8 cellular contexts compared by ENCODE assay signal in genomic region chr10:123136806-123137642, GRCh38. TPM values are rescaled to one million over a fixed set of nuclear protein-coding genes. Genes with fewer than 3 reads are reported as not detected.
DNase-seq lines count a peak whose midpoint lies in the region; ATAC-seq lines count a peak whose summit lies in the region.

No MANE protein-coding gene starts in this region.

- no peak overlapping the region for H2AFZ ChIP-seq in Karpas-422 (ENCODE audit: low read length)

- ATAC-seq in natural killer cell treated with Interleukin-12 subunit alpha and Interleukin-12 subunit beta and Interleukin-15 and Interleukin-18, amount 100 ng/mL, for 72 hours, result peak; percentile 25 to 45
- ATAC-seq in GM21619 (IDR thresholded peaks at IDR 0.05; ENCODE audit: unreplicated experiment) (no peak), GM19455 (IDR thresholded peaks at IDR 0.05; ENCODE audit: unreplicated experiment) (no peak)

- H3K27ac ChIP-seq in HUES64 (ENCODE audit: low read depth, low read length) (no peak overlapping the region), Karpas-422 (ENCODE audit: low read length) (no peak overlapping the region)

- H3K4me3 Mint-ChIP-seq in natural killer cell treated with Interleukin-12 subunit alpha and Interleukin-12 subunit beta and Interleukin-15 and Interleukin-18, amount 100 ng/mL, for 72 hours, result peak overlapping the region; percentile 84

- H3K27me3 Mint-ChIP-seq in natural killer cell treated with Interleukin-12 subunit alpha and Interleukin-12 subunit beta and Interleukin-15 and Interleukin-18, amount 100 ng/mL, for 72 hours, result peaks cover 46 to 65% of the 10 kb centered on the region in 2 donors

- no peaks in the 10 kb centered on the region for H3K36me3 ChIP-seq in HUES64 (ENCODE audit: insufficient read depth, low read length)
- no peaks in the 10 kb centered on the region for H3K36me3 ChIP-seq in Karpas-422 (ENCODE audit: insufficient read depth, low read length)

- peaks cover 32 to 35% of the 10 kb centered on the region in 2 donors for H3K4me1 Mint-ChIP-seq in natural killer cell treated with Interleukin-12 subunit alpha and Interleukin-12 subunit beta and Interleukin-15 and Interleukin-18, amount 100 ng/mL, for 72 hours (ENCODE audit: low read depth in 2 of 2)

- no peaks in the 10 kb centered on the region for H3K36me3 Mint-ChIP-seq in natural killer cell treated with Interleukin-12 subunit alpha and Interleukin-12 subunit beta and Interleukin-15 and Interleukin-18, amount 100 ng/mL, for 72 hours

- H3K4me1 ChIP-seq in HUES64 (ENCODE audit: insufficient read depth, low read length) (peaks cover 15% of the 10 kb centered on the region; the same call in 1 of the 2 replicates), Karpas-422 (ENCODE audit: low read length) (no peaks in the 10 kb centered on the region)

- under 1% methylated on average over 83 of the region's 83 CpGs for WGBS in HUES64

- H3K4me3 ChIP-seq in HUES64 (ENCODE audit: low read length) (peak overlapping the region; percentile 46), Karpas-422 (ENCODE audit: low read length) (no peak overlapping the region)

- no peaks in the 10 kb centered on the region for H3K9me3 Mint-ChIP-seq in natural killer cell treated with Interleukin-12 subunit alpha and Interleukin-12 subunit beta and Interleukin-15 and Interleukin-18, amount 100 ng/mL, for 72 hours

- H3K9ac ChIP-seq in HUES64 (ENCODE audit: low read depth, low read length), result no peak overlapping the region
- H3K9ac ChIP-seq in Karpas-422 (ENCODE audit: low read length), result no peak overlapping the region

- no peaks in the 10 kb centered on the region for H3K9me2 ChIP-seq in Karpas-422 (replicated peaks; ENCODE audit: insufficient read depth, low read length)

- peak overlapping the region in 1 of 2 donors; percentile 37 for H3K27ac Mint-ChIP-seq in natural killer cell treated with Interleukin-12 subunit alpha and Interleukin-12 subunit beta and Interleukin-15 and Interleukin-18, amount 100 ng/mL, for 72 hours

- H3K79me2 ChIP-seq in Karpas-422 (ENCODE audit: low read length), result no peaks in the 10 kb centered on the region

- no peak overlapping the region for H3K4me2 ChIP-seq in Karpas-422 (ENCODE audit: low read depth, low read length, poor library complexity, severe bottlenecking)

- no peaks in the 10 kb centered on the region for H3K9me3 ChIP-seq in HUES64 (ENCODE audit: insufficient read depth, low read depth, low read length)
- no peaks in the 10 kb centered on the region for H3K9me3 ChIP-seq in Karpas-422 (ENCODE audit: low read length)

- DNase-seq in COLO668 (lab: John Stamatoyannopoulos, UW; ENCODE audit: unreplicated experiment) (peak; percentile 25), astrocyte of the hippocampus (ENCODE audit: low read depth, low spot score) (peak; percentile 53), Karpas-422 (no peak), hepatic stellate cell (ENCODE audit: low spot score) (no peak)
- DNase-seq in natural killer cell treated with Interleukin-12 subunit alpha and Interleukin-12 subunit beta and Interleukin-15 and Interleukin-18, amount 100 ng/mL, for 72 hours (ENCODE audit: low spot score), result no peak

- H3K27me3 ChIP-seq in HUES64 (ENCODE audit: insufficient read depth, low read length) (peaks cover 100% of the 10 kb centered on the region), Karpas-422 (ENCODE audit: low read length) (no peaks in the 10 kb centered on the region)

- H4K20me1 ChIP-seq in Karpas-422 (ENCODE audit: insufficient read depth, low read depth, low read length), result no peaks in the 10 kb centered on the region

RNA-seq across cellular contexts. Expression of gene HMX3, which starts 1.3 kb away (rescaled TPM):
- not detected for polyA plus RNA-seq in HUES64 (2013, experiment 1 of 2)
- polyA plus RNA-seq in HUES64 (2013, experiment 2 of 2), result not detected
- not detected for total RNA-seq in natural killer cell treated with Interleukin-12 subunit alpha and Interleukin-12 subunit beta and Interleukin-15 and Interleukin-18, amount 100 ng/mL, for 72 hours
- total RNA-seq in Karpas-422 (2014; rRNA removed; shearing (Covaris generic); ENCODE audit: low replicate concordance), result not detected in 2 replicates

RNA-seq across cellular contexts. Expression of gene HMX2, which starts 10.9 kb away (rescaled TPM):
- polyA plus RNA-seq in HUES64 (2013, experiment 1 of 2), result 0.85 TPM
- polyA plus RNA-seq in HUES64 (2013, experiment 2 of 2), result 1.0 TPM
- total RNA-seq in natural killer cell treated with Interleukin-12 subunit alpha and Interleukin-12 subunit beta and Interleukin-15 and Interleukin-18, amount 100 ng/mL, for 72 hours, result not detected
- not detected in 2 replicates for total RNA-seq in Karpas-422 (2014; rRNA removed; shearing (Covaris generic); ENCODE audit: low replicate concordance)

RNA-seq across cellular contexts. Expression of gene BUB3, which starts 17.2 kb away (rescaled TPM):
- polyA plus RNA-seq in HUES64 (2013, experiment 1 of 2), result 156 TPM
- polyA plus RNA-seq in HUES64 (2013, experiment 2 of 2), result 157 TPM
- total RNA-seq in natural killer cell treated with Interleukin-12 subunit alpha and Interleukin-12 subunit beta and Interleukin-15 and Interleukin-18, amount 100 ng/mL, for 72 hours, result 100 to 1,000 TPM; 163 to 226 TPM
- total RNA-seq in Karpas-422 (2014; rRNA removed; shearing (Covaris generic); ENCODE audit: low replicate concordance), result 183 and 393 TPM in 2 replicates

Comparison
In these comparisons a context has a peak if more than half of its experiments do, and no peak if none do; other contexts are left out.
1. DNase-seq: peak in COLO668 (single experiment) and astrocyte of the hippocampus (single experiment); none in natural killer cell treated with Interleukin-12 subunit alpha and Interleukin-12 subunit beta and Interleukin-15 and Interleukin-18, amount 100 ng/mL, for 72 hours (single experiment), Karpas-422 (single experiment) and hepatic stellate cell (single experiment).
2. ATAC-seq: peak in natural killer cell treated with Interleukin-12 subunit alpha and Interleukin-12 subunit beta and Interleukin-15 and Interleukin-18, amount 100 ng/mL, for 72 hours (2 of 2); none in GM21619 (single experiment) and GM19455 (single experiment).